ENCODE assay signal across 2 cellular contexts in the genomic region with DNA sequence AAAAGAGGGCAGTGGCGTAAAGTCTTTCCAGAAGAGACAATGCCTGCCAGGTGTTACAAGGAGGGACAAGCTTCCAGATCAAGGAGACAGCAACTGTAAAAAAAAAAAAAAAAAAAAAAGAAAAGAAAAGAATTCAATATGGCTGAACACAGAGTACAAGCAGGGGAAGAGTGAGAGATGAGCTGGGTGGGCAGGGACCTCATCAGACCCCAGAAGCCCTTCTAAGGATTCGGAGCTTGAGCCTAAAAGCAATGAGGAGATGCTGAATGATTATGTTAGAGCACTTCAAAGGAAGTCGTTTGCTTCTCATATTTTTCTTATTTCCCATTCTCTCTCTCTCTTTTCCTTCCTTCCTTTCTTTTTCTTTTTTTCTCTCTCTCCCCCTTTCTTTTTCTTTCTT.
TF ChIP-seq lines count a peak whose summit lies in the region.

No MANE protein-coding gene starts in this region.

TF ChIP-seq in IMR-90, 13 proteins besides CTCF, POLR2A, EP300 and RAD21 (continued from another document):
- TF ChIP-seq, protein P1, sequence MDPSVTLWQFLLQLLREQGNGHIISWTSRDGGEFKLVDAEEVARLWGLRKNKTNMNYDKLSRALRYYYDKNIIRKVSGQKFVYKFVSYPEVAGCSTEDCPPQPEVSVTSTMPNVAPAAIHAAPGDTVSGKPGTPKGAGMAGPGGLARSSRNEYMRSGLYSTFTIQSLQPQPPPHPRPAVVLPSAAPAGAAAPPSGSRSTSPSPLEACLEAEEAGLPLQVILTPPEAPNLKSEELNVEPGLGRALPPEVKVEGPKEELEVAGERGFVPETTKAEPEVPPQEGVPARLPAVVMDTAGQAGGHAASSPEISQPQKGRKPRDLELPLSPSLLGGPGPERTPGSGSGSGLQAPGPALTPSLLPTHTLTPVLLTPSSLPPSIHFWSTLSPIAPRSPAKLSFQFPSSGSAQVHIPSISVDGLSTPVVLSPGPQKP (IDR thresholded peaks at IDR 0.05; ENCODE audit: borderline replicate concordance, low read depth, low read length) = no peak
- TF ChIP-seq NFE2L2 (IDR thresholded peaks at IDR 0.05; ENCODE audit: low read depth, low read length) (no peak), RFX5 (IDR thresholded peaks at IDR 0.05; ENCODE audit: low read depth, low read length) (no peak), USF2 (IDR thresholded peaks at IDR 0.05; ENCODE audit: low read depth, low read length) (no peak), CHD1 (IDR thresholded peaks at IDR 0.05; ENCODE audit: low read depth, low read length) (no peak), SMC3 (IDR thresholded peaks at IDR 0.05; ENCODE audit: low read depth, low read length) (no peak), MAFK (IDR thresholded peaks at IDR 0.05; ENCODE audit: low read depth, low read length) (no peak), MAZ (IDR thresholded peaks at IDR 0.05; ENCODE audit: borderline replicate concordance, low read depth, low read length) (no peak), BHLHE40 (IDR thresholded peaks at IDR 0.05; ENCODE audit: low read depth, low read length) (no peak), CEBPB (IDR thresholded peaks at IDR 0.05; ENCODE audit: low read depth, low read length) (no peak), FOS (IDR thresholded peaks at IDR 0.05; ENCODE audit: low read depth, low read length) (no peak)

TF ChIP-seq in K562, 482 proteins besides CTCF, POLR2A, EP300 and RAD21:
- TF ChIP-seq ZNF512 (tag; IDR thresholded peaks at IDR 0.05) (peak; percentile 83), IRF2 (CRISPR knock-in tag; IDR thresholded peaks at IDR 0.05) (no peak), PTBP1 (IDR thresholded peaks at IDR 0.05; ENCODE audit: low read depth, low read length) (no peak), RBBP5 (IDR thresholded peaks at IDR 0.05; ENCODE audit: borderline replicate concordance, insufficient read depth, low read length, poor library complexity, severe bottlenecking) (no peak), ZNF766 (CRISPR knock-in tag; conservative IDR thresholded peaks at IDR 0.05) (no peak)
- TF ChIP-seq, protein P2, sequence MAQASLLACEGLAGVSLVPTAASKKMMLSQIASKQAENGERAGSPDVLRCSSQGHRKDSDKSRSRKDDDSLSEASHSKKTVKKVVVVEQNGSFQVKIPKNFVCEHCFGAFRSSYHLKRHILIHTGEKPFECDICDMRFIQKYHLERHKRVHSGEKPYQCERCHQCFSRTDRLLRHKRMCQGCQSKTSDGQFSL (CRISPR knock-in tag; IDR thresholded peaks at IDR 0.05) = no peak
- TF ChIP-seq, protein P2 (tag; IDR thresholded peaks at IDR 0.05) = no peak
